ENCODE assay signal across 1 cellular context in genomic region chr16:89289428-89290395, GRCh38.
A peak's percentile ranks its signal among the peaks of the same experiment; 100 is the strongest.
TF ChIP-seq lines count a peak whose summit lies in the region.

No MANE protein-coding gene starts in this region.

TF ChIP-seq in HepG2, 621 proteins besides CTCF, POLR2A, EP300 and RAD21 (continued from another document and continues in another):
- TF ChIP-seq ETV6 (CRISPR knock-in tag; conservative IDR thresholded peaks at IDR 0.05) (0 out of 2 replicates have a peak, but pooled peaks have one; percentile 70), TEAD3 (CRISPR knock-in tag; optimal IDR thresholded peaks at IDR 0.05; ENCODE audit: borderline replicate concordance) (peak; percentile 81), LBX2 (CRISPR knock-in tag; IDR thresholded peaks at IDR 0.05; ENCODE audit: borderline replicate concordance) (no peak), TP53 (CRISPR knock-in tag; conservative IDR thresholded peaks at IDR 0.05) (no peak), MYC (CRISPR knock-in tag; IDR thresholded peaks at IDR 0.05; ENCODE audit: borderline replicate concordance) (peak; percentile 73; the same call in 1 of the 2 replicates), ZNF788 (CRISPR knock-in tag; IDR thresholded peaks at IDR 0.05; ENCODE audit: borderline replicate concordance) (no peak; the same call in 1 of the 2 replicates), TBL1XR1 (IDR thresholded peaks at IDR 0.05; ENCODE audit: borderline replicate concordance, low read length, partially characterized antibody) (peak; percentile 32), TFDP1 (CRISPR knock-in tag; IDR thresholded peaks at IDR 0.05; ENCODE audit: borderline replicate concordance) (0 out of 2 replicates have a peak, but pooled peaks have one; percentile 37), TBX2 (CRISPR knock-in tag; IDR thresholded peaks at IDR 0.05; ENCODE audit: borderline replicate concordance) (peak; percentile 36; the same call in 1 of the 2 replicates), HOMEZ (CRISPR knock-in tag; IDR thresholded peaks at IDR 0.05; ENCODE audit: low read depth) (peak; percentile 26; the same call in 1 of the 2 replicates), ZC3H13 (CRISPR knock-in tag; IDR thresholded peaks at IDR 0.05) (0 out of 2 replicates have a peak, but pooled peaks have one; percentile 31), GABPA (IDR thresholded peaks at IDR 0.05; ENCODE audit: low read depth, low read length) (no peak; the same call in 1 of the 2 replicates), GABPA (CRISPR knock-in tag; IDR thresholded peaks at IDR 0.05; ENCODE audit: low read depth) (peak; percentile 58), AGO1 (IDR thresholded peaks at IDR 0.05; ENCODE audit: low read depth, low read length, poor library complexity, severe bottlenecking) (peak; percentile 56), MXD4 (CRISPR knock-in tag; IDR thresholded peaks at IDR 0.05) (no peak), KMT2A (CRISPR knock-in tag; IDR thresholded peaks at IDR 0.05) (peak; percentile 56; the same call in 1 of the 2 replicates), ETV5 (CRISPR knock-in tag; IDR thresholded peaks at IDR 0.05; ENCODE audit: borderline replicate concordance) (peak; percentile 48; the same call in 1 of the 2 replicates), ZGPAT (CRISPR knock-in tag; IDR thresholded peaks at IDR 0.05) (peak; percentile 53; the same call in 1 of the 2 replicates), TCF7 (IDR thresholded peaks at IDR 0.05; ENCODE audit: low read depth) (no peak), KIAA2018 (CRISPR knock-in tag; IDR thresholded peaks at IDR 0.05; ENCODE audit: borderline replicate concordance) (no peak), ARNTL (CRISPR knock-in tag; IDR thresholded peaks at IDR 0.05) (no peak), MXI1 (IDR thresholded peaks at IDR 0.05; ENCODE audit: borderline replicate concordance, low read depth, low read length) (peak; percentile 66; the same call in 1 of the 3 replicates), SALL1 (CRISPR knock-in tag; IDR thresholded peaks at IDR 0.05) (peak; percentile 43; the same call in 1 of the 2 replicates), BORCS8-MEF2B (CRISPR knock-in tag; IDR thresholded peaks at IDR 0.05) (peak; percentile 52; the same call in 1 of the 2 replicates), ZBTB33 (CRISPR knock-in tag; IDR thresholded peaks at IDR 0.05) (peak; percentile 52; the same call in 1 of the 2 replicates), ZNF75D (CRISPR knock-in tag; IDR thresholded peaks at IDR 0.05; ENCODE audit: borderline replicate concordance) (no peak), ZNF704 (CRISPR knock-in tag; IDR thresholded peaks at IDR 0.05; ENCODE audit: borderline replicate concordance) (no peak), MLX (CRISPR knock-in tag; IDR thresholded peaks at IDR 0.05) (0 out of 2 replicates have a peak, but pooled peaks have one; percentile 47), IRF2 (CRISPR knock-in tag; IDR thresholded peaks at IDR 0.05) (peak; percentile 75), SMARCE1 (IDR thresholded peaks at IDR 0.05; ENCODE audit: borderline replicate concordance) (no peak), PITX1 (CRISPR knock-in tag; IDR thresholded peaks at IDR 0.05) (peak; percentile 14; the same call in 1 of the 2 replicates), FOSL2 (CRISPR knock-in tag; IDR thresholded peaks at IDR 0.05) (peak; percentile 31; the same call in 1 of the 2 replicates), MYNN (CRISPR knock-in tag; IDR thresholded peaks at IDR 0.05; ENCODE audit: low read depth) (0 out of 2 replicates have a peak, but pooled peaks have one; percentile 39), YY1 (IDR thresholded peaks at IDR 0.05; ENCODE audit: insufficient read depth, insufficient replicate concordance, low read depth, low read length) (peak; percentile 70), ZFX (CRISPR knock-in tag; IDR thresholded peaks at IDR 0.05; ENCODE audit: low read depth) (peak; percentile 35; the same call in 1 of the 2 replicates), ZBED4 (CRISPR knock-in tag; IDR thresholded peaks at IDR 0.05; ENCODE audit: borderline replicate concordance) (peak; percentile 81)
